Comparison of ENCODE assay signal across 22 cellular contexts in genomic region chr6:140789466-140789865, GRCh38.
"Had no signal": no experiment of that assay in that cellular context is flagged by ENCODE, and none has a peak within 500 bp of the region (broad histone marks: within the 10 kb centered on the region; RNA-seq: fewer than 3 reads in every experiment).

No MANE protein-coding gene starts in this region.

- H2AFZ ChIP-seq: hepatocyte had no signal

- FAIRE-seq: endothelial cell of umbilical vein had no signal

- H3K4me2 ChIP-seq: hepatocyte had no signal

- H3K9me3 ChIP-seq: esophagus squamous epithelium, gastrocnemius medialis, neutrophil, pancreas, right lobe of liver, thoracic aorta, tibial nerve, upper lobe of left lung, uterus had no signal

- H3K36me3 ChIP-seq: esophagus squamous epithelium, gastrocnemius medialis, heart left ventricle, neutrophil, pancreas, right lobe of liver, spleen, thoracic aorta, tibial nerve, upper lobe of left lung, uterus had no signal

- H3K4me3 ChIP-seq: coronary artery, esophagus squamous epithelium, gastrocnemius medialis, heart left ventricle, hepatocyte, lung, pancreas, right lobe of liver, spleen, thoracic aorta, tibial nerve, upper lobe of left lung, uterus had no signal

- H3K27ac ChIP-seq: coronary artery, esophagus squamous epithelium, gastrocnemius medialis, heart left ventricle, hepatocyte, neutrophil, pancreas, right lobe of liver, spleen, thoracic aorta, tibial nerve, upper lobe of left lung, uterus had no signal

- H3K27me3 ChIP-seq: esophagus squamous epithelium, gastrocnemius medialis, heart left ventricle, hepatocyte, neutrophil, pancreas, right lobe of liver, spleen, tibial nerve, upper lobe of left lung, uterus had no signal

- H3K79me2 ChIP-seq: hepatocyte had no signal

- ATAC-seq: gastrocnemius medialis; heart left ventricle; left lobe of liver; natural killer cell treated with Interleukin-12 subunit alpha and Interleukin-12 subunit beta and Interleukin-15 and Interleukin-18, amount 100 ng/mL, for 72 hours; pancreas; right lobe of liver; stimulated activated naive B cell treated with anti-CD40 and anti-IgM and Interleukin-4, amounts not matched to agents 10 μg/mL and 1 μg/mL and 100 μg/mL, for 72 hours had no signal

- H3K4me1 ChIP-seq: gastrocnemius medialis, heart left ventricle, right lobe of liver, spleen, tibial nerve, upper lobe of left lung, uterus had no signal

- DNase-seq: dermis blood vessel endothelial cell; effector memory CD4-positive, alpha-beta T cell; esophagus squamous epithelium; gastrocnemius medialis; heart left ventricle; kidney; pancreas; right lobe of liver; spleen; stimulated activated CD4-positive, alpha-beta T cell treated with anti-CD3 and anti-CD28 coated beads, Interleukin-2, amount 100 ng/mL, for 48 hours; stimulated activated naive B cell treated with anti-CD40 and anti-IgM and Interleukin-4, amounts not matched to agents 10 μg/mL and 1 μg/mL and 100 μg/mL, for 72 hours; upper lobe of left lung; uterus had no signal
